ENCODE assay signal across 1 cellular context in the genomic region with DNA sequence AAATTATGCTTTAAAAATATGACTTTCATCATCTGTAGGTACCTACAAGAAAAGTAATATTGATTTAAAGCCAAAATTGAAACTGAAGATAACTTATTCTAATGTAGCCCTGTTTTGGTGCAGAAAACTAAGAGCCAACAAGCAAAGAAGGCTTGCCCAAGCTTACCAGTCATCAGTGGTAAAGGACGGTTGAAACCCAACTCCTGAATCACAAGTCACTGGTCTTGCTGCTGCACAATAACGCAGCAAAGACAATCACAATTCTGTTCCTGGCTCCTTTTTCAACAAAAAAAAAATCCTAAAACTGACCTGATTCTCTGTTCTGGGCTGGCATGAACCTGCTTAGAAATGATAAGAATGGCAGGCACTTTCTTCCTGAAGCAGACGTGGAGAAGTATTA.
TF ChIP-seq lines count a peak whose summit lies in the region.

No MANE protein-coding gene starts in this region.

TF ChIP-seq in WTC11, 78 proteins besides CTCF, POLR2A, EP300 and RAD21 (continued from another document):
- TF ChIP-seq, protein P1, sequence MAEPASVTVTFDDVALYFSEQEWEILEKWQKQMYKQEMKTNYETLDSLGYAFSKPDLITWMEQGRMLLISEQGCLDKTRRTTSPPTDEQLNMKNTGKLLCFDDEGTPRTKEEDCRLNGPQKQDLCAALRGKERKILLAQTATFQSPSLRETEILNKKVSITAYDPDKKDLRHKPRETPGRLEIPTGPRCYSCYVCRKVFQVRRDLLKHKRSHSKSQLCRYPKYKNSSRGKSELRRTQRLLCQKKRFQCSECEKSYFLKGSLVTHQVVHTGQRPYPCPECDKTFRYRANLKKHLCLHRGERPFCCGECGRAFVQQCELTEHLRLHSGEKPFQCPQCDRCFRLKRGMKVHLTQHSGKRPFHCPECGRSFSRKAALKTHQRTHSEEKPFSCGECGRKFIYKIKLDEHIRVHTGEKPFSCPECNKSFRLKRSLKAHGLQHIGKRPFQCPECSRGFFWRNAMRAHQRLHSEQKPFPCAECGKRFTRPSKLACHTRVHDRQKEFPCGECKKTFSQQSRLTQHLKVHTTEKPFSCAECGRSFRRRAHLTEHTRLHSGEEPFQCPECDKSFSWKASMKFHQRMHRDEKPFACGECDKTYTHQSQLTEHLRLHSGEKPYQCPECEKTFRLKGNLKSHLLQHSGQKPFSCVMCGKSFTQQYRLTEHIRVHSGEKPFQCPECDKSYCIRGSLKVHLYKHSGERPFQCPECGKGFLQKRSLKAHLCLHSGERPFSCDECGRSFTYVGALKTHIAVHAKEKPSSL (CRISPR knock-in tag; conservative IDR thresholded peaks at IDR 0.05) = no peak
- no peak for TF ChIP-seq ATF1 (CRISPR knock-in tag; IDR thresholded peaks at IDR 0.05)
- no peak for TF ChIP-seq NR2C2 (CRISPR knock-in tag; IDR thresholded peaks at IDR 0.05)
- TF ChIP-seq ZBTB21 (CRISPR knock-in tag; IDR thresholded peaks at IDR 0.05; ENCODE audit: borderline replicate concordance) = no peak
- TF ChIP-seq OVOL2 (CRISPR knock-in tag; IDR thresholded peaks at IDR 0.05; ENCODE audit: borderline replicate concordance) = no peak
- TF ChIP-seq, protein P2, sequence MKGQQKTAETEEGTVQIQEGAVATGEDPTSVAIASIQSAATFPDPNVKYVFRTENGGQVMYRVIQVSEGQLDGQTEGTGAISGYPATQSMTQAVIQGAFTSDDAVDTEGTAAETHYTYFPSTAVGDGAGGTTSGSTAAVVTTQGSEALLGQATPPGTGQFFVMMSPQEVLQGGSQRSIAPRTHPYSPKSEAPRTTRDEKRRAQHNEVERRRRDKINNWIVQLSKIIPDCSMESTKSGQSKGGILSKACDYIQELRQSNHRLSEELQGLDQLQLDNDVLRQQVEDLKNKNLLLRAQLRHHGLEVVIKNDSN (CRISPR knock-in tag; IDR thresholded peaks at IDR 0.05) = no peak
- no peak for TF ChIP-seq ZNF121 (CRISPR knock-in tag; IDR thresholded peaks at IDR 0.05)
- no peak for TF ChIP-seq RELA (CRISPR knock-in tag; IDR thresholded peaks at IDR 0.05; ENCODE audit: borderline replicate concordance)
- TF ChIP-seq HMGA2 (CRISPR knock-in tag; IDR thresholded peaks at IDR 0.05) = no peak
- TF ChIP-seq, protein P3, sequence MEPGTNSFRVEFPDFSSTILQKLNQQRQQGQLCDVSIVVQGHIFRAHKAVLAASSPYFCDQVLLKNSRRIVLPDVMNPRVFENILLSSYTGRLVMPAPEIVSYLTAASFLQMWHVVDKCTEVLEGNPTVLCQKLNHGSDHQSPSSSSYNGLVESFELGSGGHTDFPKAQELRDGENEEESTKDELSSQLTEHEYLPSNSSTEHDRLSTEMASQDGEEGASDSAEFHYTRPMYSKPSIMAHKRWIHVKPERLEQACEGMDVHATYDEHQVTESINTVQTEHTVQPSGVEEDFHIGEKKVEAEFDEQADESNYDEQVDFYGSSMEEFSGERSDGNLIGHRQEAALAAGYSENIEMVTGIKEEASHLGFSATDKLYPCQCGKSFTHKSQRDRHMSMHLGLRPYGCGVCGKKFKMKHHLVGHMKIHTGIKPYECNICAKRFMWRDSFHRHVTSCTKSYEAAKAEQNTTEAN (CRISPR knock-in tag; IDR thresholded peaks at IDR 0.05) = no peak
- TF ChIP-seq, protein P4, sequence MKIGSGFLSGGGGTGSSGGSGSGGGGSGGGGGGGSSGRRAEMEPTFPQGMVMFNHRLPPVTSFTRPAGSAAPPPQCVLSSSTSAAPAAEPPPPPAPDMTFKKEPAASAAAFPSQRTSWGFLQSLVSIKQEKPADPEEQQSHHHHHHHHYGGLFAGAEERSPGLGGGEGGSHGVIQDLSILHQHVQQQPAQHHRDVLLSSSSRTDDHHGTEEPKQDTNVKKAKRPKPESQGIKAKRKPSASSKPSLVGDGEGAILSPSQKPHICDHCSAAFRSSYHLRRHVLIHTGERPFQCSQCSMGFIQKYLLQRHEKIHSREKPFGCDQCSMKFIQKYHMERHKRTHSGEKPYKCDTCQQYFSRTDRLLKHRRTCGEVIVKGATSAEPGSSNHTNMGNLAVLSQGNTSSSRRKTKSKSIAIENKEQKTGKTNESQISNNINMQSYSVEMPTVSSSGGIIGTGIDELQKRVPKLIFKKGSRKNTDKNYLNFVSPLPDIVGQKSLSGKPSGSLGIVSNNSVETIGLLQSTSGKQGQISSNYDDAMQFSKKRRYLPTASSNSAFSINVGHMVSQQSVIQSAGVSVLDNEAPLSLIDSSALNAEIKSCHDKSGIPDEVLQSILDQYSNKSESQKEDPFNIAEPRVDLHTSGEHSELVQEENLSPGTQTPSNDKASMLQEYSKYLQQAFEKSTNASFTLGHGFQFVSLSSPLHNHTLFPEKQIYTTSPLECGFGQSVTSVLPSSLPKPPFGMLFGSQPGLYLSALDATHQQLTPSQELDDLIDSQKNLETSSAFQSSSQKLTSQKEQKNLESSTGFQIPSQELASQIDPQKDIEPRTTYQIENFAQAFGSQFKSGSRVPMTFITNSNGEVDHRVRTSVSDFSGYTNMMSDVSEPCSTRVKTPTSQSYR (CRISPR knock-in tag; IDR thresholded peaks at IDR 0.05) = no peak
- TF ChIP-seq ZNF671 (CRISPR knock-in tag; IDR thresholded peaks at IDR 0.05) = no peak
TF ChIP-seq in WTC11: peak in this region for 0.
